Comparison of ENCODE assay signal across 8 cellular contexts in genomic region chr11:16791494-16791961, GRCh38. TPM values are rescaled to one million over a fixed set of nuclear protein-coding genes. Genes with fewer than 3 reads are reported as not detected.
A peak's percentile ranks its signal among the peaks of the same experiment; 100 is the strongest.
DNase-seq lines count a peak whose midpoint lies in the region; ATAC-seq and TF ChIP-seq lines count a peak whose summit lies in the region.

No MANE protein-coding gene starts in this region.

- intact Hi-C loops in prostate gland (cut with DNase I): loop anchor here (10.0 kb wide), 1 partner anchor 143 kb away; no protein-coding TSS in a partner anchor

- no peak for TF ChIP-seq POLR2A in prostate gland (IDR thresholded peaks at IDR 0.05)

- peaks cover 25% of the 10 kb centered on the region for H3K4me1 Mint-ChIP-seq in type B pancreatic cell (ENCODE audit: unreplicated experiment)

- H3K4me3 ChIP-seq in prostate gland: no peak overlapping the region

- H3K4me1 ChIP-seq in prostate gland (replicated peaks): no peaks in the 10 kb centered on the region

- H3K27me3 ChIP-seq in prostate gland (replicated peaks; ENCODE audit: insufficient read depth): no peaks in the 10 kb centered on the region

- no peaks in the 10 kb centered on the region for H3K9me3 Mint-ChIP-seq in type B pancreatic cell

- H3K9me3 ChIP-seq in prostate gland: no peaks in the 10 kb centered on the region

- no peak overlapping the region for H3K27ac ChIP-seq in prostate gland

- ATAC-seq in HG03175 (IDR thresholded peaks at IDR 0.05; ENCODE audit: unreplicated experiment): no peak

- TF ChIP-seq CTCF in type B pancreatic cell (conservative IDR thresholded peaks at IDR 0.05) (no peak), prostate gland (IDR thresholded peaks at IDR 0.05) (no peak)

- peak overlapping the region; percentile 61 for H3K27ac Mint-ChIP-seq in type B pancreatic cell

- peak; percentile 11 to 15 for DNase-seq in activated CD4-positive, alpha-beta T cell treated with anti-CD3 and anti-CD28 coated beads, Interleukin-2, amount 50 U/mL, for 48 hours
- no peak for DNase-seq in activated CD4-positive, alpha-beta T cell treated with anti-CD3 and anti-CD28 coated beads for 4 hours
- DNase-seq in astrocyte of the hippocampus (ENCODE audit: low read depth, low spot score) (peak; percentile 96), kidney tubule cell (ENCODE audit: low spot score) (peak; percentile 97), type B pancreatic cell (ENCODE audit: extremely low spot score, unreplicated experiment) (no peak), prostate gland (ENCODE audit: low spot score) (no peak)
- DNase-seq in stimulated activated CD4-positive, alpha-beta T cell treated with anti-CD3 and anti-CD28 coated beads, Interleukin-4, amount 100 ng/mL, for 1 hour: no peak

- no peaks in the 10 kb centered on the region for H3K27me3 Mint-ChIP-seq in type B pancreatic cell

- peaks cover 16% of the 10 kb centered on the region for H3K36me3 Mint-ChIP-seq in type B pancreatic cell

- 72% methylated on average over 9 of the region's 9 CpGs for WGBS in prostate gland

- H3K36me3 ChIP-seq in prostate gland: no peaks in the 10 kb centered on the region

- no peak overlapping the region for H3K4me3 Mint-ChIP-seq in type B pancreatic cell

RNA-seq across cellular contexts. Expression of gene C11orf58, which starts 53.1 kb away (rescaled TPM):
- total RNA-seq in type B pancreatic cell (ENCODE audit: low replicate concordance): 115 and 148 TPM in 2 replicates
- 100 to 1,000 TPM; 128 to 171 TPM for total RNA-seq in prostate gland

Comparison
In these comparisons a context has a peak if more than half of its experiments do, and no peak if none do; other contexts are left out.
1. DNase-seq: peak in activated CD4-positive, alpha-beta T cell treated with anti-CD3 and anti-CD28 coated beads, Interleukin-2, amount 50 U/mL, for 48 hours (2 of 2), astrocyte of the hippocampus (single experiment) and kidney tubule cell (single experiment); none in activated CD4-positive, alpha-beta T cell treated with anti-CD3 and anti-CD28 coated beads for 4 hours (0 of 2), type B pancreatic cell (single experiment), prostate gland (single experiment) and stimulated activated CD4-positive, alpha-beta T cell treated with anti-CD3 and anti-CD28 coated beads, Interleukin-4, amount 100 ng/mL, for 1 hour (single experiment).